ENCODE assay signal across 11 cellular contexts in genomic region chr4:1199556-1200331, GRCh38. TPM values are rescaled to one million over a fixed set of nuclear protein-coding genes. Genes with fewer than 3 reads are reported as not detected.
A peak's percentile ranks its signal among the peaks of the same experiment; 100 is the strongest.
DNase-seq lines count a peak whose midpoint lies in the region; ATAC-seq and TF ChIP-seq lines count a peak whose summit lies in the region.
"Had no signal": no experiment of that assay in that cellular context is flagged by ENCODE, and none has a peak within 500 bp of the region (broad histone marks: within the 10 kb centered on the region; RNA-seq: fewer than 3 reads in every experiment).

No MANE protein-coding gene starts in this region.

- DNase-seq in activated effector memory CD4-positive, alpha-beta T cell treated with anti-CD3 and anti-CD28 coated beads, Interleukin-2, amount 50 U/mL, for 16 hours: peak; percentile 55
- no peak for DNase-seq in activated effector memory CD4-positive, alpha-beta T cell treated with Interleukin-2 at 50 U/mL for 16 hours
- DNase-seq in activated naive CD8-positive, alpha-beta T cell treated with anti-CD3 and anti-CD28 coated beads, Interleukin-2, amount 10 ng/mL, durations not matched to agents 7 days and 5 days: peak; percentile 21
- DNase-seq in EL (no peak), brain microvascular endothelial cell (no peak)
- DNase-seq: NCI-H774, substantia nigra had no signal

- H3K4me1 ChIP-seq in mononuclear cell (ENCODE audit: insufficient read depth, low read length) (peaks cover 52% of the 10 kb centered on the region), urinary bladder (ENCODE audit: insufficient read depth) (no peaks in the 10 kb centered on the region)

- H3K4me3 ChIP-seq in mononuclear cell (ENCODE audit: low read length) (peak overlapping the region; percentile 31), urinary bladder (ENCODE audit: low read depth, low read length) (no peak overlapping the region), brain microvascular endothelial cell (ENCODE audit: low read depth, low read length) (no peak overlapping the region)

- no peak for TF ChIP-seq CTCF in brain microvascular endothelial cell (IDR thresholded peaks at IDR 0.05; ENCODE audit: low read depth, low read length, missing control alignments)

- POLR2A ChIA-PET in activated naive CD8-positive, alpha-beta T cell treated with anti-CD3 and anti-CD28 coated beads, Interleukin-2, amount 10 ng/mL, durations not matched to agents 7 days and 5 days (lab: Charles Lee): interaction anchor here (0.5 to 4.4 kb wide), 9 partner anchors 13 to 147 kb away, joined by 3 to 37 read pairs (median 4); partner anchors contain the start of gene UVSSA

- H3K9me3 Mint-ChIP-seq in activated naive CD8-positive, alpha-beta T cell treated with anti-CD3 and anti-CD28 coated beads, Interleukin-2, amount 10 ng/mL, durations not matched to agents 7 days and 5 days: no peaks in the 10 kb centered on the region

- H3K27ac ChIP-seq in urinary bladder (ENCODE audit: low read depth) (peak overlapping the region; percentile 48), brain microvascular endothelial cell (no peak overlapping the region)

- H3K36me3 ChIP-seq in urinary bladder (ENCODE audit: insufficient read depth) (no peaks in the 10 kb centered on the region), brain microvascular endothelial cell (replicated peaks) (no peaks in the 10 kb centered on the region)

- no peaks in the 10 kb centered on the region for H3K27me3 Mint-ChIP-seq in activated naive CD8-positive, alpha-beta T cell treated with anti-CD3 and anti-CD28 coated beads, Interleukin-2, amount 10 ng/mL, durations not matched to agents 7 days and 5 days

- H3K4me1 Mint-ChIP-seq in activated naive CD8-positive, alpha-beta T cell treated with anti-CD3 and anti-CD28 coated beads, Interleukin-2, amount 10 ng/mL, durations not matched to agents 7 days and 5 days: peaks cover 37% of the 10 kb centered on the region

- H3K36me3 Mint-ChIP-seq in activated naive CD8-positive, alpha-beta T cell treated with anti-CD3 and anti-CD28 coated beads, Interleukin-2, amount 10 ng/mL, durations not matched to agents 7 days and 5 days: peaks cover 18% of the 10 kb centered on the region

- no peaks in the 10 kb centered on the region for H3K9me3 ChIP-seq in mononuclear cell (ENCODE audit: low read depth, low read length)

- no peak for ATAC-seq in activated naive CD8-positive, alpha-beta T cell treated with anti-CD3 and anti-CD28 coated beads, Interleukin-2, amount 10 ng/mL, durations not matched to agents 7 days and 5 days (ENCODE audit: low read depth)
- no peak for ATAC-seq in GM18511 (IDR thresholded peaks at IDR 0.05; ENCODE audit: unreplicated experiment)
- ATAC-seq: HCT116 had no signal

- H3K27me3 ChIP-seq in mononuclear cell (ENCODE audit: insufficient read depth, low read length): no peaks in the 10 kb centered on the region
- H3K27me3 ChIP-seq in brain microvascular endothelial cell (replicated peaks): no peaks in the 10 kb centered on the region

- 71% methylated on average over 27 of the region's 27 CpGs for WGBS in urinary bladder

- H3K4me3 Mint-ChIP-seq in activated naive CD8-positive, alpha-beta T cell treated with anti-CD3 and anti-CD28 coated beads, Interleukin-2, amount 10 ng/mL, durations not matched to agents 7 days and 5 days: peak overlapping the region; percentile 83

- peak overlapping the region; percentile 100 for H3K27ac Mint-ChIP-seq in activated naive CD8-positive, alpha-beta T cell treated with anti-CD3 and anti-CD28 coated beads, Interleukin-2, amount 10 ng/mL, durations not matched to agents 7 days and 5 days

- in situ Hi-C loops in brain microvascular endothelial cell (cut with HindIII; ENCODE audit: low pct_ligation_motif_present, low sequenced_read_pairs): no loop called here

RNA-seq across cellular contexts. Expression of gene SPON2, which starts 27.4 kb away (rescaled TPM):
- 10 to 100 TPM; 18.5 to 18.8 TPM for total RNA-seq in activated naive CD8-positive, alpha-beta T cell treated with anti-CD3 and anti-CD28 coated beads, Interleukin-2, amount 10 ng/mL, durations not matched to agents 7 days and 5 days
- 25.5 TPM for total RNA-seq in mononuclear cell
- 119 TPM for total RNA-seq in urinary bladder
- 123 TPM for polyA plus RNA-seq in urinary bladder

RNA-seq across cellular contexts. Expression of gene CTBP1, which starts 49.2 kb away (rescaled TPM):
- 100 to 1,000 TPM; 194 to 211 TPM for total RNA-seq in activated naive CD8-positive, alpha-beta T cell treated with anti-CD3 and anti-CD28 coated beads, Interleukin-2, amount 10 ng/mL, durations not matched to agents 7 days and 5 days
- total RNA-seq in mononuclear cell: 125 TPM
- total RNA-seq in urinary bladder: 85.9 TPM
- 140 TPM for polyA plus RNA-seq in urinary bladder

Comparison
In these comparisons a context has a peak if more than half of its experiments do, and no peak if none do; other contexts are left out.
1. DNase-seq: peak in activated effector memory CD4-positive, alpha-beta T cell treated with anti-CD3 and anti-CD28 coated beads, Interleukin-2, amount 50 U/mL, for 16 hours (single experiment) and activated naive CD8-positive, alpha-beta T cell treated with anti-CD3 and anti-CD28 coated beads, Interleukin-2, amount 10 ng/mL, durations not matched to agents 7 days and 5 days (single experiment); none in activated effector memory CD4-positive, alpha-beta T cell treated with Interleukin-2 at 50 U/mL for 16 hours (single experiment), EL (single experiment) and brain microvascular endothelial cell (single experiment).